ENCODE assay signal across 24 cellular contexts in genomic region chr6:154345811-154346210, GRCh38.
"Had no signal": no experiment of that assay in that cellular context is flagged by ENCODE, and none has a peak within 500 bp of the region (broad histone marks: within the 10 kb centered on the region; RNA-seq: fewer than 3 reads in every experiment).

No MANE protein-coding gene starts in this region.

- H3K27ac ChIP-seq: left lung, lower lobe of right lung, neural progenitor cell, ovary, right atrium auricular region, right lobe of liver, transverse colon, upper lobe of left lung had no signal

- H3K9me3 ChIP-seq: lower lobe of right lung, ovary, right atrium auricular region, right lobe of liver, transverse colon, upper lobe of left lung had no signal

- H3K4me1 ChIP-seq: lower lobe of right lung, neural progenitor cell, right atrium auricular region, right lobe of liver had no signal

- H3K36me3 ChIP-seq: left lung, lower lobe of right lung, neural progenitor cell, ovary, right atrium auricular region, right lobe of liver, transverse colon, upper lobe of left lung had no signal

- H3K4me3 ChIP-seq: left lung, lower lobe of right lung, neural progenitor cell, ovary, right atrium auricular region, right lobe of liver, smooth muscle cell, transverse colon, upper lobe of left lung had no signal

- DNase-seq: hypothalamus; immature natural killer cell; kidney; left colon; left lung; lower lobe of right lung; mammary epithelial cell; mesenchymal stem cell; naive thymus-derived CD8-positive, alpha-beta T cell; ovary; right lobe of liver; stimulated activated CD4-positive, alpha-beta T cell treated with anti-CD3 and anti-CD28 coated beads, Interleukin-1b, Interleukin-23, amount 100 ng/mL, for 48 hours; stimulated activated CD4-positive, alpha-beta T cell treated with anti-CD3 and anti-CD28 coated beads, Interleukin-2, amount 100 ng/mL, for 48 hours; stimulated activated CD4-positive, alpha-beta T cell treated with anti-CD3 and anti-CD28 coated beads, Interleukin-4, amount 100 ng/mL, for 4 hours; stimulated activated CD8-positive, alpha-beta memory T cell treated with anti-CD3 and anti-CD28 coated beads, Interleukin-4, amount 100 ng/mL, for 48 hours; stimulated activated naive CD4-positive, alpha-beta T cell treated with Interleukin-2 at 50 U/mL for 16 hours; stimulated activated naive CD8-positive, alpha-beta T cell treated with anti-CD3 and anti-CD28 coated beads, Interleukin-15, amount 100 ng/mL, for 72 hours; substantia nigra; transverse colon; upper lobe of left lung had no signal

- ATAC-seq: left colon; left lung; lower lobe of right lung; naive thymus-derived CD8-positive, alpha-beta T cell; right lobe of liver; stimulated activated memory B cell treated with anti-CD40 and anti-IgM and Interleukin-4, amounts not matched to agents 10 μg/mL and 1 μg/mL and 100 μg/mL, for 72 hours; stimulated activated naive CD8-positive, alpha-beta T cell treated with anti-CD3 and anti-CD28 coated beads, Interleukin-15, amount 100 ng/mL, for 72 hours had no signal

- H3K27me3 ChIP-seq: left lung, neural progenitor cell, ovary, right atrium auricular region, right lobe of liver, transverse colon, upper lobe of left lung had no signal
